In the genomic region with DNA sequence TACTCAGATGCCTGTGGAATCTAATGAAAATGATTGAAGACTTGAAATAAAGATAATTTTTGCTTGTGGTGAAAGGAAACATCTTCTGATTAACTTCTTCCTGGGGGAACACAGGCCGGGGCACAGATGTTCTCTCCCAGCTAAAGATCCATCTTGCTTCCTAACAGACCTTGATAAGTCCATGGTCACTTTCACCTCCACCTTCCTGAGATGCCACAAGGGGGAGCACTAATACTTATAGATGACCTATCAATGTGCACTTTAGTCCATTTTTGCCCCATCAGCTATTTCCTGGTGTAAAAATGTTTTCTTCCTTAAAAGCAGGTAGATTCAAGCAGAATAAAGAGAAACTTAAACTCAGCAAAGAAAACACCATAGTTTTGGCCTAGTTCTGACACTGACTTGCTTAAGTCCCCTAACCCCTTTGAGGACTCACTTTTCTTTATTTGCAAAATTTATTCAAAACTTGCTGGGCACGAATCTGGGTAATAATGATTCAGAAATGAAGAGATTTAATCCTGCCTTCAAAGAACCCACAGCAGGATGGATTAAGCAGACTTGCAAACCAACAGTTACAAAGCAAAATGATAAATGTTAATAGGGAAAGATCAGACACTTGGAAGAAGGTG, we compare ENCODE assay signal across 8 cellular contexts.
DNase-seq lines count a peak whose midpoint lies in the region; ATAC-seq and TF ChIP-seq lines count a peak whose summit lies in the region.

No MANE protein-coding gene starts in this region.

- H3K36me3 Mint-ChIP-seq in naive thymus-derived CD8-positive, alpha-beta T cell = no peaks in the 10 kb centered on the region

- POLR2A ChIA-PET in naive thymus-derived CD8-positive, alpha-beta T cell (lab: Charles Lee) = interaction anchor here (0.6 kb wide), 1 partner anchor 527 kb away, joined by 4 read pairs; no protein-coding TSS in a partner anchor

- no peaks in the 10 kb centered on the region for H3K4me1 ChIP-seq in stomach

- WGBS in stomach, 5 donors = 35 to 44% (median 39%) methylated on average over 2 of the region's 2 CpGs

- TF ChIP-seq CTCF in stomach (IDR thresholded peaks at IDR 0.05) = peak in 5 of 7 experiments; percentile 55 to 74 (median 65)

- no peak overlapping the region for H3K27ac Mint-ChIP-seq in naive thymus-derived CD8-positive, alpha-beta T cell

- no peak overlapping the region for H3K4me3 Mint-ChIP-seq in naive thymus-derived CD8-positive, alpha-beta T cell

- H3K9me3 ChIP-seq in stomach = no peaks in the 10 kb centered on the region

- no peak for TF ChIP-seq POLR2A in erythroblast (IDR thresholded peaks at IDR 0.05; ENCODE audit: low read length)
- TF ChIP-seq POLR2A in stomach (IDR thresholded peaks at IDR 0.05) = no peak

- no peaks in the 10 kb centered on the region for H3K9me3 Mint-ChIP-seq in naive thymus-derived CD8-positive, alpha-beta T cell

- H3K27ac ChIP-seq in stomach = no peak overlapping the region

- H3K36me3 ChIP-seq in stomach = no peaks in the 10 kb centered on the region

- H3K27me3 ChIP-seq in stomach = no peaks in the 10 kb centered on the region

- H3K4me1 Mint-ChIP-seq in naive thymus-derived CD8-positive, alpha-beta T cell = no peaks in the 10 kb centered on the region

- intact Hi-C loops in stomach (cut with DNase I; ENCODE audit: low total_unique reads) = no loop called here

- TF ChIP-seq EP300 in stomach (IDR thresholded peaks at IDR 0.05) = no peak

- ATAC-seq in GM19463 (IDR thresholded peaks at IDR 0.05; ENCODE audit: unreplicated experiment) (peak; percentile 90), HG03571 (IDR thresholded peaks at IDR 0.05; ENCODE audit: unreplicated experiment) (peak; percentile 92)
- ATAC-seq in naive thymus-derived CD8-positive, alpha-beta T cell = peak; percentile 40 to 46

- peak; percentile 79 for DNase-seq in COR-L47 (lab: John Stamatoyannopoulos, UW)
- peak; percentile 76 for DNase-seq in NCI-H774 (lab: John Stamatoyannopoulos, UW)
- peak; percentile 48 to 66 for DNase-seq in activated CD4-positive, alpha-beta T cell treated with anti-CD3 and anti-CD28 coated beads, Interleukin-2, amount 50 U/mL, for 48 hours
- peak; percentile 71 to 78 for DNase-seq in erythroblast (lab: John Stamatoyannopoulos, UW)
- DNase-seq in naive thymus-derived CD8-positive, alpha-beta T cell = peak; percentile 12 to 76 (median 46)
- DNase-seq in stomach = peak; percentile 74

- no peak overlapping the region for H3K4me3 ChIP-seq in stomach

- peaks cover 0 to 6% (median 0%) of the 10 kb centered on the region in 5 donors for H3K27me3 Mint-ChIP-seq in naive thymus-derived CD8-positive, alpha-beta T cell
